Comparison of ENCODE assay signal across 15 cellular contexts in the genomic region with DNA sequence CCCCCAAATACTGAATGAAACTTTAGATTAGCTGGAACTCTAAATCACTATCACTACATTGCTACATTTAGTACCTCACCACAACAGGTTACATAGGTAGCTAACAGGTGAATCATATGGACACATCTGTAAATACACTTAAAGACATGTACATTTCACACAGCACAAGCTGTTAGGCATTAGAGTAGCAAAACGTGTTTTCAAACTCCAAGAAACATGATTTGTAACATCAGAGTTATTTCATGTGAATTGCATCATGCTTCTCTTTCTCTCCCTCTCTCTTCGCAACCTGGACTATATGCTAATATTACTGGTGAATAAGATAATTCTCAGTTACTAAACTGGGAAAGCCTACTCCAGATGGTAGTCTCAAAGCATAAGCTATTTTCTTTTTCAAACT. TPM values are rescaled to one million over a fixed set of nuclear protein-coding genes. Genes with fewer than 3 reads are reported as not detected.
DNase-seq lines count a peak whose midpoint lies in the region; ATAC-seq, FAIRE-seq and TF ChIP-seq lines count a peak whose summit lies in the region.
"Had no signal": no experiment of that assay in that cellular context is flagged by ENCODE, and none has a peak within 500 bp of the region (broad histone marks: within the 10 kb centered on the region; RNA-seq: fewer than 3 reads in every experiment).

No MANE protein-coding gene starts in this region.

- no peak for TF ChIP-seq CTCF in AG09319 (IDR thresholded peaks at IDR 0.05; ENCODE audit: low read depth, low read length)
- no peak for TF ChIP-seq CTCF in HCT116 (IDR thresholded peaks at IDR 0.05 in 2 of 3, conservative IDR thresholded peaks at IDR 0.05 in 1 of 3; ENCODE audit: borderline replicate concordance in 1 of 3, insufficient read depth in 1 of 3, low read depth in 2 of 3, low read length in 2 of 3)
- TF ChIP-seq CTCF in keratinocyte (optimal IDR thresholded peaks at IDR 0.05 in 1 of 3, IDR thresholded peaks at IDR 0.05 in 1 of 3, conservative IDR thresholded peaks at IDR 0.05 in 1 of 3; ENCODE audit: extremely low read depth in 1 of 3, insufficient read depth in 2 of 3, low read length in 3 of 3) = no peak
- TF ChIP-seq CTCF in tibial artery (IDR thresholded peaks at IDR 0.05) = no peak

- FAIRE-seq in keratinocyte (lab: Jason Lieb, UNC) = no peak
- FAIRE-seq: H1 had no signal

- TF ChIP-seq POLR2A in HCT116 (IDR thresholded peaks at IDR 0.05; ENCODE audit: borderline replicate concordance, extremely low read depth, insufficient read depth, insufficient read length) = no peak

- no peak overlapping the region for H3K4me3 ChIP-seq in HCT116 (replicated peaks in 1 of 2; ENCODE audit: low read depth in 1 of 2, low read length in 2 of 2)
- H3K4me3 ChIP-seq in adipocyte (ENCODE audit: low read length) = peak overlapping the region; percentile 43
- no peak overlapping the region for H3K4me3 ChIP-seq in keratinocyte (ENCODE audit: control insufficient read depth in 2 of 3, extremely low read depth in 1 of 3, insufficient read depth in 2 of 3, low read depth in 1 of 3, low read length in 3 of 3)
- H3K4me3 ChIP-seq in tibial artery = no peak overlapping the region

- H3K27me3 ChIP-seq in HCT116 (ENCODE audit: insufficient read depth, low read length) (no peaks in the 10 kb centered on the region), adipocyte (replicated peaks; ENCODE audit: control insufficient read depth, insufficient read depth, low read length) (no peaks in the 10 kb centered on the region), keratinocyte (ENCODE audit: control insufficient read depth, extremely low read depth, insufficient read depth, low read length) (no peaks in the 10 kb centered on the region), tibial artery (no peaks in the 10 kb centered on the region)

- DNase-seq in AG09319 (ENCODE audit: extremely low read depth, low read depth) = peak; percentile 39
- DNase-seq in HCT116 (ENCODE audit: low read depth, low spot score) = peak; percentile 10
- peak; percentile 82 for DNase-seq in adipocyte (ENCODE audit: low read depth)
- no peak for DNase-seq in keratinocyte (ENCODE audit: low read depth, low spot score)
- no peak for DNase-seq in tibial artery
- no peak for DNase-seq in stimulated activated CD8-positive, alpha-beta memory T cell treated with anti-CD3 and anti-CD28 coated beads, Interleukin-4, amount 100 ng/mL, for 48 hours
- no peak for DNase-seq in D341Med (ENCODE audit: low spot score)
- no peak for DNase-seq in CD1c-positive myeloid dendritic cell (ENCODE audit: extremely low spot score)
- DNase-seq: amygdala; endodermal cell; NCI-H146; stimulated activated CD4-positive, alpha-beta T cell treated with anti-CD3 and anti-CD28 coated beads, Interleukin-2, amount 100 ng/mL, for 24 hours; stimulated activated naive CD4-positive, alpha-beta T cell had no signal

- RAD21 ChIA-PET in HCT116 (lab: Charles Lee; ENCODE audit: low non-redundant PET in 1 of 2, low total read pairs in 2 of 2, uncharacterized antibody in 2 of 2, unreplicated experiment in 2 of 2) = no interaction called here

- H3K9ac ChIP-seq in HCT116 (ENCODE audit: low read length) (no peak overlapping the region), adipocyte (ENCODE audit: low read length) (peak overlapping the region; percentile 6), keratinocyte (ENCODE audit: control insufficient read depth, extremely low read depth, insufficient read depth, low read length) (no peak overlapping the region)
- H3K9ac ChIP-seq: parathyroid adenoma had no signal

- H2AFZ ChIP-seq in HCT116 (ENCODE audit: low read depth, low read length, poor library complexity, severe bottlenecking) (no peak overlapping the region), keratinocyte (ENCODE audit: control insufficient read depth, low read length) (no peak overlapping the region)
- H2AFZ ChIP-seq: parathyroid adenoma had no signal

- H3K9me3 ChIP-seq in HCT116 (ENCODE audit: control insufficient read depth in 1 of 2, insufficient read depth in 1 of 2, low read depth in 1 of 2, low read length in 2 of 2) = no peaks in the 10 kb centered on the region
- no peaks in the 10 kb centered on the region for H3K9me3 ChIP-seq in adipocyte (ENCODE audit: control insufficient read depth, low read length)
- no peaks in the 10 kb centered on the region for H3K9me3 ChIP-seq in keratinocyte (ENCODE audit: control insufficient read depth, low read depth, low read length)
- H3K9me3 ChIP-seq in tibial artery = no peaks in the 10 kb centered on the region

- no peak for TF ChIP-seq RAD21 in HCT116 (IDR thresholded peaks at IDR 0.05; ENCODE audit: low read depth)

- no peak overlapping the region for H3K4me2 ChIP-seq in HCT116 (ENCODE audit: low read length)
- H3K4me2 ChIP-seq in keratinocyte (ENCODE audit: control insufficient read depth, extremely low read depth, insufficient read depth, low read depth, low read length) = peak overlapping the region; percentile 9

- POLR2A ChIA-PET in HCT116 (lab: Charles Lee) = no interaction called here

- H3K36me3 ChIP-seq in HCT116 (ENCODE audit: control insufficient read depth in 1 of 2, insufficient read depth in 2 of 2, low read length in 2 of 2) = peaks cover 0 to 3% of the 10 kb centered on the region in 2 experiments; a peak in 1 of 4 replicates
- H3K36me3 ChIP-seq in adipocyte (ENCODE audit: control insufficient read depth, insufficient read depth, low read length, severe bottlenecking) = peaks cover 30% of the 10 kb centered on the region
- peaks cover 0 to 3% of the 10 kb centered on the region in 2 experiments for H3K36me3 ChIP-seq in keratinocyte (ENCODE audit: control insufficient read depth in 2 of 2, extremely low read depth in 1 of 2, insufficient read depth in 2 of 2, low read length in 2 of 2)
- H3K36me3 ChIP-seq in tibial artery = peaks cover 14 to 30% (median 21%) of the 10 kb centered on the region in 3 donors

- no peaks in the 10 kb centered on the region for H4K20me1 ChIP-seq in HCT116 (ENCODE audit: insufficient read depth)
- H4K20me1 ChIP-seq in keratinocyte (ENCODE audit: control insufficient read depth, extremely low read depth, insufficient read depth, low read length) = no peaks in the 10 kb centered on the region

- H3K4me1 ChIP-seq in HCT116 (ENCODE audit: control insufficient read depth in 1 of 2, insufficient read depth in 2 of 2, low read length in 2 of 2) (peaks cover 6 to 12% of the 10 kb centered on the region in 2 experiments; a peak in 3 of 4 replicates), adipocyte (ENCODE audit: control insufficient read depth, insufficient read depth, low read length) (peaks cover 39% of the 10 kb centered on the region), keratinocyte (ENCODE audit: control insufficient read depth, extremely low read depth, insufficient read depth, low read length) (peaks cover 18% of the 10 kb centered on the region), tibial artery (peaks cover 0 to 64% (median 21%) of the 10 kb centered on the region in 4 donors)

- H3K9me2 ChIP-seq in HCT116 (ENCODE audit: insufficient read depth) = no peaks in the 10 kb centered on the region

- H3K27ac ChIP-seq in HCT116 (ENCODE audit: low read depth, low read length) (no peak overlapping the region), keratinocyte (ENCODE audit: control insufficient read depth, insufficient read depth, low read length) (peak overlapping the region; percentile 70), tibial artery (no peak overlapping the region)
- H3K27ac ChIP-seq: parathyroid adenoma had no signal

- intact Hi-C loops in HCT116 (cut with micrococcal nuclease) (no loop called here), tibial artery (cut with DNase I; ENCODE audit: low total_unique reads) (no loop called here)

- no TSS peak for BruUV-seq in HCT116 (replicated peaks; lab: Mats Ljungman, UMichigan)

- peaks cover 19% of the 10 kb centered on the region for H3K79me2 ChIP-seq in HCT116 (ENCODE audit: insufficient read depth, low read length)
- H3K79me2 ChIP-seq in keratinocyte (ENCODE audit: control insufficient read depth, insufficient read depth, low read length) = peaks cover 41% of the 10 kb centered on the region

- CTCF ChIA-PET in HCT116 (lab: Charles Lee) = no interaction called here

- dilution Hi-C loops in keratinocyte (cut with MboI; ENCODE audit: extremely low pct_ligation_motif_present, low sequenced_read_pairs) = no loop called here

- H3K9me1 ChIP-seq in keratinocyte (ENCODE audit: control insufficient read depth, extremely low read depth, insufficient read depth, low read length) = no peaks in the 10 kb centered on the region

- no peak for ATAC-seq in HCT116

TF ChIP-seq in HCT116, 20 proteins besides CTCF, POLR2A, EP300 and RAD21:
- TF ChIP-seq CEBPB (IDR thresholded peaks at IDR 0.05; ENCODE audit: low read depth) = peak; percentile 66
- no peak for TF ChIP-seq SRF (IDR thresholded peaks at IDR 0.05; ENCODE audit: low read depth)

RNA-seq across cellular contexts. Expression of a gene that starts 4.3 kb away (rescaled TPM):
- 41.4 TPM for total RNA-seq in HCT116 (2021; ENCODE audit: unreplicated experiment)
- polyA plus RNA-seq in HCT116 (2012) = 23.3 and 27.2 TPM in 2 replicates
- polyA plus RNA-seq in keratinocyte = 12.6 to 19.7 TPM (median 17.7 TPM) in 3 replicates
- polyA plus RNA-seq in keratinocyte (2011; ENCODE audit: low read depth) = 52.0 TPM
- polyA plus RNA-seq in keratinocyte (2011; cell fraction: cytosol; rRNA removed) = 3.0 and 6.9 TPM in 2 replicates
- polyA plus RNA-seq in keratinocyte (2011; cell fraction: nucleus; rRNA removed) = 34.0 and 40.3 TPM in 2 replicates
- 25.8 and 31.1 TPM in 2 replicates for polyA plus RNA-seq in keratinocyte (2012; ENCODE audit: low replicate concordance)
- polyA minus RNA-seq in keratinocyte = 10.5 to 46.8 TPM (median 26.3 TPM) in 3 replicates
- 10.9 TPM for polyA minus RNA-seq in keratinocyte (2011; cell fraction: cytosol; rRNA and poly(A)+ RNA removed)
- 40.1 and 81.8 TPM in 2 replicates for polyA minus RNA-seq in keratinocyte (2011; cell fraction: nucleus; rRNA and poly(A)+ RNA removed)

Comparison
In these comparisons a context has a peak if more than half of its experiments do, and no peak if none do; other contexts are left out.
1. DNase-seq: peak in AG09319 (single experiment), HCT116 (single experiment) and adipocyte (single experiment); none in keratinocyte (single experiment), tibial artery (0 of 2), stimulated activated CD8-positive, alpha-beta memory T cell treated with anti-CD3 and anti-CD28 coated beads, Interleukin-4, amount 100 ng/mL, for 48 hours (single experiment), D341Med (single experiment) and CD1c-positive myeloid dendritic cell (single experiment).